ENCODE assay signal across 9 cellular contexts in genomic region chr15:75131269-75131643, GRCh38.
DNase-seq lines count a peak whose midpoint lies in the region; ATAC-seq and TF ChIP-seq lines count a peak whose summit lies in the region.
"Had no signal": no experiment of that assay in that cellular context is flagged by ENCODE, and none has a peak within 500 bp of the region (broad histone marks: within the 10 kb centered on the region; RNA-seq: fewer than 3 reads in every experiment).

No MANE protein-coding gene starts in this region.

- TF ChIP-seq CTCF in AG10803 (conservative IDR thresholded peaks at IDR 0.05; ENCODE audit: low read length) = no peak

- DNase-seq in AG10803 (ENCODE audit: low read depth) (peak; percentile 40), GF-D8 (lab: John Stamatoyannopoulos, UW) (peak; percentile 9), SKM-1 (lab: John Stamatoyannopoulos, UW; ENCODE audit: unreplicated experiment) (peak; percentile 89), left ventricle myocardium superior (no peak), G401 (ENCODE audit: low spot score) (no peak), iPS-NIHi11 (ENCODE audit: low spot score) (no peak), NCI-H1930 (lab: John Stamatoyannopoulos, UW) (no peak)

- no peak overlapping the region for H3K4me3 ChIP-seq in AG10803 (ENCODE audit: low read length)

- ATAC-seq in left ventricle myocardium superior (peak; percentile 53), HG03565 (IDR thresholded peaks at IDR 0.05; ENCODE audit: unreplicated experiment) (no peak)
- ATAC-seq: WTC11 had no signal

- intact Hi-C loops in left ventricle myocardium superior (cut with micrococcal nuclease) = no loop called here

- in situ Hi-C loops in G401 (cut with HindIII; ENCODE audit: low sequenced_read_pairs) = no loop called here

Comparison
In these comparisons a context has a peak if more than half of its experiments do, and no peak if none do; other contexts are left out.
1. DNase-seq: peak in AG10803 (single experiment), GF-D8 (single experiment) and SKM-1 (single experiment); none in left ventricle myocardium superior (single experiment), G401 (single experiment), iPS-NIHi11 (single experiment) and NCI-H1930 (0 of 2).